ENCODE assay signal across 28 cellular contexts in the genomic region with DNA sequence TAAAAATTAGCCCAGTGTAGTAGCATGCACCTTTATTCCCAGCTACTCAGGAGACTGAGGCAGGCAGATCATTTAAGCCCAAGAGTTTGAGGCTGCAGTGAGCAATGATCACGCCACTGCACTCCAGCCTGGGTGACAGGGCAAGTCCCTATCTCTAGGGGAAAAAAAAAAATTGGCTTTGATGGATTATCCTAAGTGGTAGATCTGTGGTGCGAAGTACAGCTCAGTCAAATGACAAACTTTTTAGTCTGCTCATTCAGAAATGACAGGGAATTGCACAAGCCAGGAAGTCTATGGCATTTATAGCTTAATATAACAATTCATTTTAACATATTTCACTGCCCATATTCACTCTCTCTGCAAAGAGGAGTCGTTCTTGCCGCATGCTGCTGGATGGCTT. TPM values are rescaled to one million over a fixed set of nuclear protein-coding genes. Genes with fewer than 3 reads are reported as not detected.
DNase-seq lines count a peak whose midpoint lies in the region; ATAC-seq and TF ChIP-seq lines count a peak whose summit lies in the region.
"Had no signal": no experiment of that assay in that cellular context is flagged by ENCODE, and none has a peak within 500 bp of the region (broad histone marks: within the 10 kb centered on the region; RNA-seq: fewer than 3 reads in every experiment).

No MANE protein-coding gene starts in this region.

- peak overlapping the region; percentile 8 for H3K27ac Mint-ChIP-seq in activated CD8-positive, alpha-beta T cell treated with anti-CD3 and anti-CD28 coated beads for 36 hours
- H3K27ac Mint-ChIP-seq: endodermal cell had no signal

- H3K79me2 ChIP-seq in KMS-11 (ENCODE audit: insufficient read depth, low read depth): no peaks in the 10 kb centered on the region
- peaks cover 5% of the 10 kb centered on the region for H3K79me2 ChIP-seq in parathyroid adenoma

- intact Hi-C loops in Right ventricle myocardium inferior (cut with DNase I): no loop called here
- intact Hi-C loops in heart left ventricle (cut with DNase I): no loop called here
- intact Hi-C loops in activated CD8-positive, alpha-beta T cell treated with anti-CD3 and anti-CD28 coated beads for 36 hours (cut with micrococcal nuclease): no loop called here

- H3K27me3 Mint-ChIP-seq in activated CD8-positive, alpha-beta T cell treated with anti-CD3 and anti-CD28 coated beads for 36 hours: no peaks in the 10 kb centered on the region
- H3K27me3 Mint-ChIP-seq: stimulated activated naive CD8-positive, alpha-beta T cell treated with anti-CD3 and anti-CD28 coated beads, Interleukin-15, amount 100 ng/mL, for 72 hours had no signal

- peak; percentile 40 for ATAC-seq in Right ventricle myocardium inferior
- no peak for ATAC-seq in heart left ventricle
- no peak for ATAC-seq in activated CD8-positive, alpha-beta T cell treated with anti-CD3 and anti-CD28 coated beads for 36 hours
- no peak for ATAC-seq in GM18502 (IDR thresholded peaks at IDR 0.05; ENCODE audit: poor library complexity, unreplicated experiment)
- ATAC-seq: HepG2, left lung had no signal

- TF ChIP-seq CTCF in heart left ventricle (IDR thresholded peaks at IDR 0.05) (no peak), KMS-11 (conservative IDR thresholded peaks at IDR 0.05; ENCODE audit: low read depth, low read length) (no peak), parathyroid adenoma (IDR thresholded peaks at IDR 0.05) (no peak), suprapubic skin (IDR thresholded peaks at IDR 0.05) (no peak)
- TF ChIP-seq CTCF in activated CD8-positive, alpha-beta T cell treated with anti-CD3 and anti-CD28 coated beads for 36 hours (IDR thresholded peaks at IDR 0.05): no peak

- TF ChIP-seq EP300 in suprapubic skin (IDR thresholded peaks at IDR 0.05): no peak

- peaks cover 0 to 5% (median 0%) of the 10 kb centered on the region in 12 donors for H3K4me1 ChIP-seq in heart left ventricle
- peaks cover 75% of the 10 kb centered on the region for H3K4me1 ChIP-seq in KMS-11 (ENCODE audit: low read depth, poor library complexity, severe bottlenecking)
- H3K4me1 ChIP-seq in parathyroid adenoma: peaks cover 22% of the 10 kb centered on the region
- no peaks in the 10 kb centered on the region for H3K4me1 ChIP-seq in suprapubic skin
- H3K4me1 ChIP-seq: colonic mucosa, esophagus muscularis mucosa, sigmoid colon had no signal

- H2AFZ ChIP-seq in KMS-11 (ENCODE audit: low read depth): no peak overlapping the region
- peak overlapping the region; percentile 16 for H2AFZ ChIP-seq in parathyroid adenoma

- POLR2A ChIA-PET in activated CD8-positive, alpha-beta T cell treated with anti-CD3 and anti-CD28 coated beads for 36 hours (lab: Charles Lee): interaction anchor here (0.6 to 2.9 kb wide), 5 partner anchors 9 to 67 kb away, joined by 3 to 14 read pairs (median 3); no protein-coding TSS in a partner anchor

- H3K9ac ChIP-seq in KMS-11 (no peak overlapping the region), parathyroid adenoma (no peak overlapping the region)

- peaks cover 37% of the 10 kb centered on the region for H3K4me1 Mint-ChIP-seq in activated CD8-positive, alpha-beta T cell treated with anti-CD3 and anti-CD28 coated beads for 36 hours (ENCODE audit: low read depth)
- H3K4me1 Mint-ChIP-seq: endodermal cell had no signal

- no peaks in the 10 kb centered on the region for H3K27me3 ChIP-seq in heart left ventricle
- H3K27me3 ChIP-seq in KMS-11 (ENCODE audit: insufficient read depth, low read depth): no peaks in the 10 kb centered on the region
- H3K27me3 ChIP-seq in parathyroid adenoma (ENCODE audit: control insufficient read depth, insufficient read depth, low read length): no peaks in the 10 kb centered on the region
- no peaks in the 10 kb centered on the region for H3K27me3 ChIP-seq in suprapubic skin
- H3K27me3 ChIP-seq: colonic mucosa, esophagus muscularis mucosa, left lung, sigmoid colon had no signal

- H3K36me3 Mint-ChIP-seq in activated CD8-positive, alpha-beta T cell treated with anti-CD3 and anti-CD28 coated beads for 36 hours (ENCODE audit: low read depth): peaks cover 47% of the 10 kb centered on the region

- H3K36me3 ChIP-seq in heart left ventricle (no peaks in the 10 kb centered on the region), KMS-11 (ENCODE audit: insufficient read depth) (no peaks in the 10 kb centered on the region), parathyroid adenoma (ENCODE audit: control insufficient read depth, insufficient read depth, low read length) (no peaks in the 10 kb centered on the region), suprapubic skin (no peaks in the 10 kb centered on the region)
- H3K36me3 ChIP-seq: colonic mucosa, esophagus muscularis mucosa, left lung, sigmoid colon had no signal

- no peaks in the 10 kb centered on the region for H4K20me1 ChIP-seq in KMS-11 (ENCODE audit: insufficient read depth)

- H3K4me3 Mint-ChIP-seq in activated CD8-positive, alpha-beta T cell treated with anti-CD3 and anti-CD28 coated beads for 36 hours: no peak overlapping the region
- H3K4me3 Mint-ChIP-seq: endodermal cell; neural crest cell; stimulated activated naive CD8-positive, alpha-beta T cell treated with anti-CD3 and anti-CD28 coated beads, Interleukin-15, amount 100 ng/mL, for 72 hours had no signal

- no peaks in the 10 kb centered on the region for H3K9me3 Mint-ChIP-seq in activated CD8-positive, alpha-beta T cell treated with anti-CD3 and anti-CD28 coated beads for 36 hours
- H3K9me3 Mint-ChIP-seq: endodermal cell; neural crest cell; stimulated activated naive CD8-positive, alpha-beta T cell treated with anti-CD3 and anti-CD28 coated beads, Interleukin-15, amount 100 ng/mL, for 72 hours had no signal

- TF ChIP-seq POLR2A in heart left ventricle (IDR thresholded peaks at IDR 0.05) (no peak), suprapubic skin (IDR thresholded peaks at IDR 0.05) (no peak)

- CTCF ChIA-PET in activated CD8-positive, alpha-beta T cell treated with anti-CD3 and anti-CD28 coated beads for 36 hours (lab: Charles Lee): interaction anchor here (0.6 to 2.8 kb wide), 7 partner anchors 11 to 363 kb away, joined by 3 to 11 read pairs (median 3); no protein-coding TSS in a partner anchor

- H3K4me3 ChIP-seq in heart left ventricle: no peak overlapping the region
- H3K4me3 ChIP-seq in KMS-11 (IDR thresholded peaks at IDR 0.05; ENCODE audit: insufficient read depth, low read depth, low read length): no peak overlapping the region
- H3K4me3 ChIP-seq in parathyroid adenoma (ENCODE audit: low read depth, low read length): peak overlapping the region; percentile 27
- H3K4me3 ChIP-seq in suprapubic skin: no peak overlapping the region
- H3K4me3 ChIP-seq: colonic mucosa, esophagus muscularis mucosa, left lung, sigmoid colon had no signal

- DNase-seq in Right ventricle myocardium inferior (ENCODE audit: missing footprints) (no peak), heart left ventricle (no peak), suprapubic skin (ENCODE audit: low spot score in 2 of 2) (no peak), NCI-H1417 (lab: John Stamatoyannopoulos, UW) (no peak)
- no peak for DNase-seq in activated CD8-positive, alpha-beta T cell treated with anti-CD3 and anti-CD28 coated beads for 36 hours
- DNase-seq: activated CD4-positive, CD25-positive, alpha-beta regulatory T cell treated with anti-CD3 and anti-CD28 coated beads, Interleukin-2, amount 50 U/mL, for 72 hours; activated gamma-delta T cell; amniotic stem cell; colonic mucosa; endodermal cell; foreskin melanocyte; hypothalamus; left lung; midbrain; NCI-H2081 treated with DMSO at 0.1 percent for 48 hours; NCI-H774; OCI-M1; sigmoid colon; stimulated activated CD4-positive, alpha-beta T cell treated with anti-CD3 and anti-CD28 coated beads, Interleukin-15, amount 100 ng/mL, for 24 hours; stimulated activated naive CD8-positive, alpha-beta T cell treated with anti-CD3 and anti-CD28 coated beads, Interleukin-15, amount 100 ng/mL, for 72 hours; trophoblast cell had no signal

- H3K4me2 ChIP-seq in KMS-11 (peak overlapping the region; percentile 53; the same call in 1 of the 2 replicates), parathyroid adenoma (ENCODE audit: low read length) (peak overlapping the region; percentile 22)

- WGBS in heart left ventricle, 4 donors: 81 to 82% (median 81%) methylated on average over 4 of the region's 4 CpGs
- WGBS in suprapubic skin: 86% methylated on average over 4 of the region's 4 CpGs

- H3K27ac ChIP-seq in heart left ventricle (no peak overlapping the region), KMS-11 (peak overlapping the region; percentile 71), parathyroid adenoma (no peak overlapping the region), suprapubic skin (no peak overlapping the region)
- H3K27ac ChIP-seq: colonic mucosa, esophagus muscularis mucosa, HL-60, left lung, sigmoid colon had no signal

- H3K9me3 ChIP-seq in heart left ventricle (no peaks in the 10 kb centered on the region), parathyroid adenoma (ENCODE audit: control insufficient read depth, low read length) (no peaks in the 10 kb centered on the region), suprapubic skin (no peaks in the 10 kb centered on the region)
- H3K9me3 ChIP-seq: colonic mucosa, esophagus muscularis mucosa, left lung, sigmoid colon had no signal

RNA-seq across cellular contexts. Expression of gene RNF157, which starts 33.0 kb away (rescaled TPM):
- total RNA-seq in Right ventricle myocardium inferior (19.4 TPM), heart left ventricle (1 to 10 TPM; 3.9 to 7.4 (median 5.2) TPM), suprapubic skin (1 to 10 TPM in 3 of 4 donors, under 1 TPM in 1; 0.85 to 3.4 (median 1.3) TPM)
- polyA plus RNA-seq in heart left ventricle: 1 to 10 TPM; 3.6 to 5.5 TPM
- 10 to 100 TPM; 37.2 to 44.5 TPM for total RNA-seq in activated CD8-positive, alpha-beta T cell treated with anti-CD3 and anti-CD28 coated beads for 36 hours

RNA-seq across cellular contexts. Expression of gene UBALD2, which starts 57.9 kb away (rescaled TPM):
- total RNA-seq in Right ventricle myocardium inferior (30.4 TPM), heart left ventricle (10 to 100 TPM in 8 of 9 donors, 1 to 10 TPM in 1; 8.5 to 49.8 (median 24.5) TPM), suprapubic skin (10 to 100 TPM; 24.8 to 42.7 (median 35.6) TPM)
- polyA plus RNA-seq in heart left ventricle: 10 to 100 TPM; 12.5 to 18.5 TPM
- total RNA-seq in activated CD8-positive, alpha-beta T cell treated with anti-CD3 and anti-CD28 coated beads for 36 hours: 100 to 1,000 TPM; 267 to 270 TPM
